In the genomic region with DNA sequence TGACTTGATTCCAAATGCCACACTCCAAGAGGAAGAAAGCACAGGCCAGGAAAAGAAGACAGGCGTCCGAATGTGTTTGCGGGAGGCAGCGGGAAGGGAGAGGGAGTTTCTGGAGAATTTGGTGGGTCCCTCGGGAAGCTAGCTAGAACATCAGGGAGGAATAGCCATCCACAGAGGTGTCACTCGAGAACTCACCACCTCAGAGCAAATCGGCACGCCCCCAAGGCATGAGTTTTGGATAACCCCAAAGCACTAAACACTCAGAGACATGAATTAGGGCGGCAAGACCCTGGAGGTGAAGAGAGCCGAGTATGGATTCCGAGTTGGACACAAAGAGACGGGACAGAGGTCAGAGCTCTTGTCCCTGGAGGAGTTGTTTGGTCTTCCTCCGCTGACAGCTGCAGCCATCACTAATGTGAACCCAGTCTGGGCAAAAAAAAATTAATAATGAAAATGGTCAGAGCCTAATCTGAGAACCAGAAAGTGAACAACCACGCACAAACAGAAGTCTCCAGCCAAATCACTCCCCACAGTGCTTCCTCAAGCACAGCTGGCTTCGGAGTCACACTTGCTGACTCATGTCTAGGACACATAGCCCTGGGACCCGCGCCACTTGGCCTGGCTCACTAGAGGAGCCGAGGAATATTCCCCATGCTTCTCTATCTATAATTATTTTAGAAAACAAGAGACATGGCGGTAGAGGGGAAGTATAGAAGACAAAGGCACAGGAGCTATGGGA, we compare ENCODE assay signal across 10 cellular contexts.
DNase-seq lines count a peak whose midpoint lies in the region; ATAC-seq and TF ChIP-seq lines count a peak whose summit lies in the region.
"Had no signal": no experiment of that assay in that cellular context is flagged by ENCODE, and none has a peak within 500 bp of the region (broad histone marks: within the 10 kb centered on the region; RNA-seq: fewer than 3 reads in every experiment).

No MANE protein-coding gene starts in this region.

- peaks cover 4% of the 10 kb centered on the region for H3F3A ChIP-seq in SK-N-SH (replicated peaks; ENCODE audit: insufficient read depth)

- peak overlapping the region; percentile 30; the same call in 1 of the 2 replicates for H3K4me2 ChIP-seq in SK-N-SH

- ATAC-seq in Right ventricle myocardium superior (ENCODE audit: poor library complexity): peak; percentile 95
- no peak for ATAC-seq in GM21717 (IDR thresholded peaks at IDR 0.05; ENCODE audit: unreplicated experiment)

- H4K20me1 ChIP-seq in SK-N-SH (ENCODE audit: insufficient read depth): peaks cover 58% of the 10 kb centered on the region

- peaks cover 96% of the 10 kb centered on the region for H3K79me2 ChIP-seq in SK-N-SH (ENCODE audit: insufficient read depth)

- DNase-seq in CD14-positive monocyte (ENCODE audit: low spot score) (peak; percentile 72), SK-N-SH (no peak), Right ventricle myocardium superior (peak; percentile 96), progenitor cell of endocrine pancreas (ENCODE audit: low spot score, unreplicated experiment) (no peak), T-helper 2 cell (no peak), SHP77 treated with DMSO at 0.1 percent for 48 hours (lab: John Stamatoyannopoulos, UW) (no peak), NCI-H1436 (lab: John Stamatoyannopoulos, UW) (no peak)
- DNase-seq: cortex of kidney, T-helper 1 cell had no signal

- TF ChIP-seq EP300 in SK-N-SH (IDR thresholded peaks at IDR 0.05; ENCODE audit: borderline replicate concordance in 1 of 2, low read depth in 1 of 2, low read length in 1 of 2): no peak

- no peak overlapping the region for H3K9ac ChIP-seq in SK-N-SH

- no peak for TF ChIP-seq CTCF in CD14-positive monocyte (IDR thresholded peaks at IDR 0.05)
- TF ChIP-seq CTCF in SK-N-SH (IDR thresholded peaks at IDR 0.05): no peak
- TF ChIP-seq CTCF in progenitor cell of endocrine pancreas (IDR thresholded peaks at IDR 0.05; ENCODE audit: unreplicated experiment): no peak

- H3K9me2 ChIP-seq in SK-N-SH: no peaks in the 10 kb centered on the region

- 80% methylated on average over 19 of the region's 19 CpGs for WGBS in SK-N-SH (ENCODE audit: low lambda C conversion rate)

- H3K9me3 Mint-ChIP-seq in CD14-positive monocyte (no peaks in the 10 kb centered on the region), progenitor cell of endocrine pancreas (ENCODE audit: low read depth) (no peaks in the 10 kb centered on the region)

- no peaks in the 10 kb centered on the region for H3K9me3 ChIP-seq in SK-N-SH

- intact Hi-C loops in CD14-positive monocyte (cut with micrococcal nuclease) (loop anchor here (10.0 kb wide), 2 partner anchors 106 to 734 kb away; a partner anchor contains a TSS), Right ventricle myocardium superior (cut with DNase I) (no loop called here)

- H3K4me1 ChIP-seq in SK-N-SH (ENCODE audit: control insufficient read depth in 1 of 2, insufficient read depth in 2 of 2, low read depth in 1 of 2, low read length in 1 of 2): peaks cover 15 to 25% of the 10 kb centered on the region in 2 experiments; a peak in 2 of 4 replicates

- H3K27me3 ChIP-seq in SK-N-SH (ENCODE audit: insufficient read depth): no peaks in the 10 kb centered on the region

- peak overlapping the region; percentile 63 to 95 (median 80) for H3K27ac Mint-ChIP-seq in CD14-positive monocyte
- peak overlapping the region; percentile 49 for H3K27ac Mint-ChIP-seq in progenitor cell of endocrine pancreas

- H3K36me3 Mint-ChIP-seq in CD14-positive monocyte: peaks cover 29 to 33% of the 10 kb centered on the region in 2 donors
- peaks cover 19% of the 10 kb centered on the region for H3K36me3 Mint-ChIP-seq in progenitor cell of endocrine pancreas (ENCODE audit: insufficient read depth)

- H2AFZ ChIP-seq in SK-N-SH (ENCODE audit: low read depth): no peak overlapping the region

- H3K4me3 ChIP-seq in SK-N-SH (ENCODE audit: low read depth in 2 of 2, low read length in 1 of 2): no peak overlapping the region

- H3K27ac ChIP-seq in SK-N-SH (ENCODE audit: low read depth in 2 of 2, low read length in 1 of 2): peak overlapping the region in 1 of 2 experiments; percentile 12; a peak in 1 of 4 replicates

- H3K4me3 Mint-ChIP-seq in CD14-positive monocyte (peak overlapping the region in 1 of 2 donors; percentile 62), progenitor cell of endocrine pancreas (ENCODE audit: low read depth) (peak overlapping the region; percentile 6)

- no peak for TF ChIP-seq RAD21 in SK-N-SH (IDR thresholded peaks at IDR 0.05; ENCODE audit: low read length)

- H3K4me1 Mint-ChIP-seq in CD14-positive monocyte (peaks cover 33% of the 10 kb centered on the region), progenitor cell of endocrine pancreas (ENCODE audit: low read depth) (peaks cover 56% of the 10 kb centered on the region)

- peaks cover 0 to 2% (median 0%) of the 10 kb centered on the region in 3 donors for H3K27me3 Mint-ChIP-seq in CD14-positive monocyte (ENCODE audit: low read depth in 3 of 3)
- H3K27me3 Mint-ChIP-seq in progenitor cell of endocrine pancreas: no peaks in the 10 kb centered on the region

- H3K36me3 ChIP-seq in SK-N-SH (replicated peaks in 1 of 2; ENCODE audit: control insufficient read depth in 1 of 2, insufficient read depth in 2 of 2, low read length in 1 of 2): peaks cover 0 to 12% of the 10 kb centered on the region in 2 experiments

- POLR2A ChIA-PET in SK-N-SH (lab: Yijun Ruan, JAX): interaction anchor here (1.0 kb wide), 1 partner anchor 9 kb away, joined by 3 read pairs; no protein-coding TSS in a partner anchor

- CTCF ChIA-PET in SK-N-SH (lab: Yijun Ruan, JAX): interaction anchor here (1.2 to 1.3 kb wide), 2 partner anchors 10 to 106 kb away, joined by 3 to 5 read pairs; no protein-coding TSS in a partner anchor

TF ChIP-seq in SK-N-SH, 30 proteins besides CTCF, POLR2A, EP300 and RAD21:
- TF ChIP-seq FOSL2 (IDR thresholded peaks at IDR 0.05; ENCODE audit: borderline replicate concordance, low read depth) (peak; percentile 18; the same call in 1 of the 2 replicates), TCF12 (IDR thresholded peaks at IDR 0.05) (0 out of 2 replicates have a peak, but pooled peaks have one; percentile 25), RCOR1 (IDR thresholded peaks at IDR 0.05; ENCODE audit: low read length) (no peak), MEF2A (IDR thresholded peaks at IDR 0.05; ENCODE audit: borderline replicate concordance, low read depth) (no peak), NFIC (IDR thresholded peaks at IDR 0.05; ENCODE audit: borderline replicate concordance) (no peak), EZH2phosphoT487 (IDR thresholded peaks at IDR 0.05; ENCODE audit: borderline replicate concordance, low read depth) (no peak), NRF1 (IDR thresholded peaks at IDR 0.05; ENCODE audit: low read depth, low read length) (no peak), RFX5 (IDR thresholded peaks at IDR 0.05; ENCODE audit: low read length) (no peak)
- TF ChIP-seq, protein P1, sequence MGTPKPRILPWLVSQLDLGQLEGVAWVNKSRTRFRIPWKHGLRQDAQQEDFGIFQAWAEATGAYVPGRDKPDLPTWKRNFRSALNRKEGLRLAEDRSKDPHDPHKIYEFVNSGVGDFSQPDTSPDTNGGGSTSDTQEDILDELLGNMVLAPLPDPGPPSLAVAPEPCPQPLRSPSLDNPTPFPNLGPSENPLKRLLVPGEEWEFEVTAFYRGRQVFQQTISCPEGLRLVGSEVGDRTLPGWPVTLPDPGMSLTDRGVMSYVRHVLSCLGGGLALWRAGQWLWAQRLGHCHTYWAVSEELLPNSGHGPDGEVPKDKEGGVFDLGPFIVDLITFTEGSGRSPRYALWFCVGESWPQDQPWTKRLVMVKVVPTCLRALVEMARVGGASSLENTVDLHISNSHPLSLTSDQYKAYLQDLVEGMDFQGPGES (IDR thresholded peaks at IDR 0.05; ENCODE audit: low read depth, low read length): no peak
- TF ChIP-seq, protein P2, sequence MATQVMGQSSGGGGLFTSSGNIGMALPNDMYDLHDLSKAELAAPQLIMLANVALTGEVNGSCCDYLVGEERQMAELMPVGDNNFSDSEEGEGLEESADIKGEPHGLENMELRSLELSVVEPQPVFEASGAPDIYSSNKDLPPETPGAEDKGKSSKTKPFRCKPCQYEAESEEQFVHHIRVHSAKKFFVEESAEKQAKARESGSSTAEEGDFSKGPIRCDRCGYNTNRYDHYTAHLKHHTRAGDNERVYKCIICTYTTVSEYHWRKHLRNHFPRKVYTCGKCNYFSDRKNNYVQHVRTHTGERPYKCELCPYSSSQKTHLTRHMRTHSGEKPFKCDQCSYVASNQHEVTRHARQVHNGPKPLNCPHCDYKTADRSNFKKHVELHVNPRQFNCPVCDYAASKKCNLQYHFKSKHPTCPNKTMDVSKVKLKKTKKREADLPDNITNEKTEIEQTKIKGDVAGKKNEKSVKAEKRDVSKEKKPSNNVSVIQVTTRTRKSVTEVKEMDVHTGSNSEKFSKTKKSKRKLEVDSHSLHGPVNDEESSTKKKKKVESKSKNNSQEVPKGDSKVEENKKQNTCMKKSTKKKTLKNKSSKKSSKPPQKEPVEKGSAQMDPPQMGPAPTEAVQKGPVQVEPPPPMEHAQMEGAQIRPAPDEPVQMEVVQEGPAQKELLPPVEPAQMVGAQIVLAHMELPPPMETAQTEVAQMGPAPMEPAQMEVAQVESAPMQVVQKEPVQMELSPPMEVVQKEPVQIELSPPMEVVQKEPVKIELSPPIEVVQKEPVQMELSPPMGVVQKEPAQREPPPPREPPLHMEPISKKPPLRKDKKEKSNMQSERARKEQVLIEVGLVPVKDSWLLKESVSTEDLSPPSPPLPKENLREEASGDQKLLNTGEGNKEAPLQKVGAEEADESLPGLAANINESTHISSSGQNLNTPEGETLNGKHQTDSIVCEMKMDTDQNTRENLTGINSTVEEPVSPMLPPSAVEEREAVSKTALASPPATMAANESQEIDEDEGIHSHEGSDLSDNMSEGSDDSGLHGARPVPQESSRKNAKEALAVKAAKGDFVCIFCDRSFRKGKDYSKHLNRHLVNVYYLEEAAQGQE (IDR thresholded peaks at IDR 0.05; ENCODE audit: low read depth, low read length): no peak
- TF ChIP-seq, protein P3, sequence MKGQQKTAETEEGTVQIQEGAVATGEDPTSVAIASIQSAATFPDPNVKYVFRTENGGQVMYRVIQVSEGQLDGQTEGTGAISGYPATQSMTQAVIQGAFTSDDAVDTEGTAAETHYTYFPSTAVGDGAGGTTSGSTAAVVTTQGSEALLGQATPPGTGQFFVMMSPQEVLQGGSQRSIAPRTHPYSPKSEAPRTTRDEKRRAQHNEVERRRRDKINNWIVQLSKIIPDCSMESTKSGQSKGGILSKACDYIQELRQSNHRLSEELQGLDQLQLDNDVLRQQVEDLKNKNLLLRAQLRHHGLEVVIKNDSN (IDR thresholded peaks at IDR 0.05; ENCODE audit: borderline replicate concordance, low read depth): no peak

Comparison
In these comparisons a context has a peak if more than half of its experiments do, and no peak if none do; other contexts are left out.
1. DNase-seq: peak in CD14-positive monocyte (single experiment) and Right ventricle myocardium superior (single experiment); none in SK-N-SH (single experiment), progenitor cell of endocrine pancreas (single experiment), T-helper 2 cell (0 of 5), SHP77 treated with DMSO at 0.1 percent for 48 hours (single experiment) and NCI-H1436 (single experiment).